ENCODE assay signal across 8 cellular contexts in genomic region chr20:32484221-32485125, GRCh38.
DNase-seq lines count a peak whose midpoint lies in the region; ATAC-seq, FAIRE-seq and TF ChIP-seq lines count a peak whose summit lies in the region.

No MANE protein-coding gene starts in this region.

- BruUV-seq in GM12878 (replicated peaks; lab: Mats Ljungman, UMichigan): no TSS peak

- SMC1A ChIA-PET in GM12878 (lab: Charles Lee; ENCODE audit: uncharacterized antibody, unreplicated experiment): interaction anchor here (0.6 to 1.3 kb wide), 3 partner anchors 13 to 449 kb away, joined by 3 read pairs; no protein-coding TSS in a partner anchor

- no peak for TF ChIP-seq CTCF in GM12878 (IDR thresholded peaks at IDR 0.05 in 2 of 3, conservative IDR thresholded peaks at IDR 0.05 in 1 of 3; ENCODE audit: control insufficient read depth in 2 of 3, extremely low read depth in 1 of 3, insufficient read depth in 1 of 3, low read depth in 3 of 3, low read length in 3 of 3)

- H3K4me3 ChIP-seq in SJCRH30 (peak overlapping the region; percentile 64), GM12878 (peak overlapping the region; percentile 69)

- H3K9me3 ChIP-seq in SJCRH30 (replicated peaks) (no peaks in the 10 kb centered on the region), GM12878 (replicated peaks; ENCODE audit: control insufficient read depth, insufficient read depth, low read length) (no peaks in the 10 kb centered on the region)

- no peak for TF ChIP-seq EP300 in GM12878 (IDR thresholded peaks at IDR 0.05; ENCODE audit: borderline replicate concordance in 1 of 2, control insufficient read depth in 1 of 2, low read depth in 2 of 2, low read length in 2 of 2)

- H3K79me2 ChIP-seq in GM12878 (ENCODE audit: control insufficient read depth, insufficient read depth, low read length): no peaks in the 10 kb centered on the region

- no peaks in the 10 kb centered on the region for H4K20me1 ChIP-seq in GM12878 (ENCODE audit: control insufficient read depth, insufficient read depth)

- no peak overlapping the region; the same call in none of the 2 replicates for H2AFZ ChIP-seq in GM12878 (ENCODE audit: control insufficient read depth, low read depth, low read length)

- CTCF ChIA-PET in GM12878 (lab: Yijun Ruan, JAX): interaction anchor here (0.6 to 1.5 kb wide), 8 partner anchors 8 to 376 kb away, joined by 3 to 5 read pairs (median 3); no protein-coding TSS in a partner anchor

- peak; percentile 54 for ATAC-seq in GM12878
- no peak for ATAC-seq in GM19452 (IDR thresholded peaks at IDR 0.05; ENCODE audit: unreplicated experiment)
- ATAC-seq in HG02642 (IDR thresholded peaks at IDR 0.05; ENCODE audit: poor library complexity, unreplicated experiment): no peak

- peaks cover 33% of the 10 kb centered on the region for H3K27me3 ChIP-seq in SJCRH30
- H3K27me3 ChIP-seq in GM12878 (replicated peaks in 1 of 2; ENCODE audit: control insufficient read depth in 2 of 2, insufficient read depth in 2 of 2, low read length in 1 of 2): no peaks in the 10 kb centered on the region

- peak; percentile 47 to 56 for DNase-seq in NCI-H524 (lab: John Stamatoyannopoulos, UW)
- DNase-seq in NCI-H524 treated with DMSO at 0.1 percent for 48 hours (lab: John Stamatoyannopoulos, UW): no peak
- peak; percentile 49 to 51 for DNase-seq in SJCRH30
- DNase-seq in GM12878 (ENCODE audit: low read depth, low spot score): no peak
- DNase-seq in islet precursor cell: peak; percentile 78
- peak; percentile 19 for DNase-seq in stimulated activated CD4-positive, alpha-beta T cell treated with anti-CD3 and anti-CD28 coated beads, Interleukin-1b, Interleukin-23, amount 100 ng/mL, for 48 hours

- no peak for TF ChIP-seq RAD21 in GM12878 (IDR thresholded peaks at IDR 0.05; ENCODE audit: insufficient read depth, low read depth, low read length)

- no peak for FAIRE-seq in GM12878 (lab: Jason Lieb, UNC)

- RAD21 ChIA-PET in GM12878 (lab: Charles Lee; ENCODE audit: unreplicated experiment): interaction anchor here (0.5 to 0.9 kb wide), 4 partner anchors 35 to 166 kb away, joined by 3 read pairs; no protein-coding TSS in a partner anchor

- intact Hi-C loops in GM12878 (cut with micrococcal nuclease; ENCODE audit: unreplicated experiment): no loop called here

- H3K36me3 ChIP-seq in SJCRH30 (no peaks in the 10 kb centered on the region), GM12878 (ENCODE audit: control insufficient read depth in 2 of 2, insufficient read depth in 2 of 2, low read length in 1 of 2) (no peaks in the 10 kb centered on the region)

- in situ Hi-C loops in GM12878 (cut with MboI): no loop called here

- POLR2A ChIA-PET in GM12878 (lab: Charles Lee): interaction anchor here (0.7 to 0.8 kb wide), 2 partner anchors 199 to 614 kb away, joined by 5 to 12 read pairs; partner anchors contain the start of genes DUSP15 and TTLL9

- H3K9ac ChIP-seq in GM12878 (ENCODE audit: control insufficient read depth, insufficient read depth, low read length): no peak overlapping the region; the same call in 1 of the 2 replicates

- no peak overlapping the region for H3K27ac ChIP-seq in SJCRH30
- H3K27ac ChIP-seq in GM12878 (ENCODE audit: control insufficient read depth, insufficient read depth): no peak overlapping the region

- whole genome bisulfite sequencing in GM12878 (ENCODE audit: insufficient coverage, insufficient replicate concordance, low lambda C conversion rate, missing lambda C conversion rate): 2% methylated on average over 43 of the region's 77 CpGs

- no peak; the same call in 1 of the 2 replicates for TF ChIP-seq POLR2A in GM12878 (IDR thresholded peaks at IDR 0.05; ENCODE audit: low read depth, low read length)

- peak overlapping the region; percentile 96 for H3K4me2 ChIP-seq in GM12878 (ENCODE audit: control insufficient read depth, insufficient read depth)

- H3K4me1 ChIP-seq in SJCRH30: no peaks in the 10 kb centered on the region
- H3K4me1 ChIP-seq in GM12878 (ENCODE audit: control insufficient read depth, insufficient read depth, low read length): peaks cover 5% of the 10 kb centered on the region

TF ChIP-seq in GM12878, 131 proteins besides CTCF, POLR2A, EP300 and RAD21:
- TF ChIP-seq MTA3 (IDR thresholded peaks at IDR 0.05; ENCODE audit: borderline replicate concordance, low read length) (no peak), ATF3 (IDR thresholded peaks at IDR 0.05; ENCODE audit: borderline replicate concordance, extremely low read depth, low read depth, low read length) (no peak), RBBP5 (conservative IDR thresholded peaks at IDR 0.05) (no peak), IKZF1 (conservative IDR thresholded peaks at IDR 0.05) (no peak), IRF5 (IDR thresholded peaks at IDR 0.05; ENCODE audit: borderline replicate concordance) (no peak), SMC3 (IDR thresholded peaks at IDR 0.05; ENCODE audit: borderline replicate concordance, low read length) (no peak), JUND (IDR thresholded peaks at IDR 0.05; ENCODE audit: low read depth, low read length) (0 out of 2 replicates have a peak, but pooled peaks have one; percentile 1), FOXK2 (IDR thresholded peaks at IDR 0.05) (no peak)
- TF ChIP-seq, protein P1, sequence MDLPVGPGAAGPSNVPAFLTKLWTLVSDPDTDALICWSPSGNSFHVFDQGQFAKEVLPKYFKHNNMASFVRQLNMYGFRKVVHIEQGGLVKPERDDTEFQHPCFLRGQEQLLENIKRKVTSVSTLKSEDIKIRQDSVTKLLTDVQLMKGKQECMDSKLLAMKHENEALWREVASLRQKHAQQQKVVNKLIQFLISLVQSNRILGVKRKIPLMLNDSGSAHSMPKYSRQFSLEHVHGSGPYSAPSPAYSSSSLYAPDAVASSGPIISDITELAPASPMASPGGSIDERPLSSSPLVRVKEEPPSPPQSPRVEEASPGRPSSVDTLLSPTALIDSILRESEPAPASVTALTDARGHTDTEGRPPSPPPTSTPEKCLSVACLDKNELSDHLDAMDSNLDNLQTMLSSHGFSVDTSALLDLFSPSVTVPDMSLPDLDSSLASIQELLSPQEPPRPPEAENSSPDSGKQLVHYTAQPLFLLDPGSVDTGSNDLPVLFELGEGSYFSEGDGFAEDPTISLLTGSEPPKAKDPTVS (IDR thresholded peaks at IDR 0.05; ENCODE audit: low read depth, low read length): no peak

Comparison
In these comparisons a context has a peak if more than half of its experiments do, and no peak if none do; other contexts are left out.
1. DNase-seq: peak in NCI-H524 (2 of 2), SJCRH30 (2 of 2), islet precursor cell (single experiment) and stimulated activated CD4-positive, alpha-beta T cell treated with anti-CD3 and anti-CD28 coated beads, Interleukin-1b, Interleukin-23, amount 100 ng/mL, for 48 hours (single experiment); none in NCI-H524 treated with DMSO at 0.1 percent for 48 hours (single experiment) and GM12878 (single experiment).